Comparison of ENCODE assay signal across 8 cellular contexts in the genomic region with DNA sequence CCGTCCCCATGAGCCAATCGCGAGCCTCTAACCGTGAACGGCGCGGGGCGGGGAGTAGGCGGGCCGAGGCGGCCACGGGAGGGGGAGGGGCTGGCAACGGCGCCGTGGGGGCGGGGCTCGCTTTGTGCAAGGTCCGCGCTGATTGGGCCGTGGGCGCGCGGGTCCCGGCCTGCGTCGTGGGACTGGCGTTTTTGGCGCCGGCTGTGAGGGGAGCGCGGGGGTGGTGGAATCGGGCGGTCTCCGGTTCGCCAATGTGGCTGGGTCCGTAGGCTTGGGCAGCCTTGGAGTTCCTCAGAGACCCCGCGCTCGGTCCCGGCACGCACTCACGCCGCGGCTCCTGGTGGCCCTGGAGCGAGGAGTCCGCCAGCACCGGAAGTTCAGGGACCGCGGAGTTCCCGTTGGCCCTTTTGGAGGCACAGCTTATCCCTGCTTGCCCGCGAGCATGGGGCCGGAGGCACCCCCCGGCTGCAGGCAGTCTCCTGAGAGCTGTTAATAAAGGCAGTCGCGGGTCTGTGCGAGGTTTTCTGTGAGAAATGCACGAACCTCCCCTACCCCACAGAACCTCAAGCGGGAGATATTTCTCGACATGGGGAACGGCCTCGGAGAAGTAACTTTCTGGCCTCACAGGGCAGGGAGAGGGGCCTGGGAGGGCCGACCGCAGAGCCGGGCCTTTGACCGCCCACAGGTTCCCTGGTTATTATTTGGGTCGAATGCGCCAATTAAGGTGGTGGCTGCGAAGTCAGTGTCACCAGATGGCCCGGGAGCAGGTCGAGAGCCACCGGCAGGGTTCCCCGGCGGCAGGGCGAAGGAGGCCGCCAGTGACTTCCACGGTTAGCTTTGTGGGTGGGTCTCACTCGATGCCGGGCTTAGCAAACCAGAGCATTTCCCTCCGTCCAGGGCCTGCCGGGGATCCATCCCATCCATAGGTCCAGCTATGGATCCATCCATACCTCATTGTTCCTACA. TPM values are rescaled to one million over a fixed set of nuclear protein-coding genes. Genes with fewer than 3 reads are reported as not detected.
DNase-seq lines count a peak whose midpoint lies in the region; ATAC-seq and TF ChIP-seq lines count a peak whose summit lies in the region.

No MANE protein-coding gene starts in this region.

- H3K4me3 ChIP-seq in epithelial cell of esophagus (ENCODE audit: low read length) = peak overlapping the region; percentile 95

- DNase-seq in NCI-H2081 (lab: John Stamatoyannopoulos, UW) (peak; percentile 96 to 97), NCI-H2081 treated with DMSO at 0.1 percent for 48 hours (lab: John Stamatoyannopoulos, UW) (no peak), NK-92 (lab: John Stamatoyannopoulos, UW; ENCODE audit: unreplicated experiment) (peak; percentile 82), epithelial cell of esophagus (ENCODE audit: low read depth) (peak; percentile 12), mucosa of gallbladder (ENCODE audit: low spot score) (peak; percentile 99)
- peak; percentile 99 for DNase-seq in activated CD8-positive, alpha-beta memory T cell treated with anti-CD3 and anti-CD28 coated beads, Interleukin-2, amount 50 U/mL, for 48 hours
- peak; percentile 97 for DNase-seq in stimulated activated CD8-positive, alpha-beta memory T cell treated with anti-CD3 and anti-CD28 coated beads, Interleukin-4, amount 100 ng/mL, for 24 hours (ENCODE audit: low read depth)

- peak; percentile 19 for ATAC-seq in HG03175 (IDR thresholded peaks at IDR 0.05; ENCODE audit: unreplicated experiment)

- TF ChIP-seq CTCF in epithelial cell of esophagus (IDR thresholded peaks at IDR 0.05; ENCODE audit: insufficient read depth, low read depth, low read length, missing control alignments) = no peak

RNA-seq across cellular contexts. Expression of gene NCL, which starts 0.6 kb away (rescaled TPM):
- 263 TPM for total RNA-seq in mucosa of gallbladder
